Comparison of ENCODE assay signal across 16 cellular contexts in the genomic region with DNA sequence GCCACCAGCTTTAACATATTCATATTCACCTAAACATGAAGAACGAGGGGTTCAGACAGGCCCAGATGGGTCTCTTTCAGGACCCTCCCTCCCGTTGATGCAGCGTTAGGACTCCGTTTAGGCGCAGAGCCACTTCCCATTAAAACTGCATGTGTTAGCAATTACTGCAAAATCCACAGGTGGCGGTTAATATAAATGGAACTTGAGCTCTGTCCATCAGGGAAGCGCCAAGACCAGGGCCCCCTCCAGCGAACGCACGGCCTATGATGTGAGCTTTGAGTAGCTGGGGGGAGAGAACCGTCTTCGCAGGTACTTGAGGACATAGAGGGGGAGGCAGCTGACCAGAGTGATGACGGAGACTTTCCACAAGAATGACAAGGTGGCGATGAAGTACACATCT. TPM values are rescaled to one million over a fixed set of nuclear protein-coding genes. Genes with fewer than 3 reads are reported as not detected.
DNase-seq lines count a peak whose midpoint lies in the region; ATAC-seq, FAIRE-seq and TF ChIP-seq lines count a peak whose summit lies in the region.
"Had no signal": no experiment of that assay in that cellular context is flagged by ENCODE, and none has a peak within 500 bp of the region (broad histone marks: within the 10 kb centered on the region; RNA-seq: fewer than 3 reads in every experiment).

No MANE protein-coding gene starts in this region.

- no peaks in the 10 kb centered on the region for H3K79me1 ChIP-seq in trophoblast cell (ENCODE audit: low read length)

- no peak for DNase-seq in endothelial cell of umbilical vein (ENCODE audit: low read depth, low spot score)
- no peak for DNase-seq in trophoblast cell
- DNase-seq in stimulated activated naive B cell treated with anti-CD40 and anti-IgM and Interleukin-4, amounts not matched to agents 10 μg/mL and 1 μg/mL and 100 μg/mL, for 72 hours: no peak
- DNase-seq in NCI-H69 (lab: John Stamatoyannopoulos, UW): no peak
- DNase-seq: BE2C; CD8-positive, alpha-beta T cell; COR-L47; DND-41; GDM1; H7 had no signal

- peak overlapping the region; percentile 51; the same call in 1 of the 2 replicates for H3K4me2 ChIP-seq in BLaER1
- H3K4me2 ChIP-seq in endothelial cell of umbilical vein (ENCODE audit: insufficient read depth, low read length): no peak overlapping the region
- H3K4me2 ChIP-seq in trophoblast cell (ENCODE audit: low read length): no peak overlapping the region
- H3K4me2 ChIP-seq: A549, GM23338 had no signal

- no peak overlapping the region for H2BK5ac ChIP-seq in trophoblast cell (ENCODE audit: low read depth, low read length, poor library complexity)

- H3K27me3 ChIP-seq in BLaER1: no peaks in the 10 kb centered on the region
- no peaks in the 10 kb centered on the region for H3K27me3 ChIP-seq in endothelial cell of umbilical vein (ENCODE audit: control insufficient read depth in 2 of 2, insufficient read depth in 2 of 2, low read length in 2 of 2)
- H3K27me3 ChIP-seq in trophoblast cell (ENCODE audit: insufficient read depth, low read length): no peaks in the 10 kb centered on the region

- H4K8ac ChIP-seq in trophoblast cell (ENCODE audit: low read depth, low read length): no peak overlapping the region

- H3K9me1 ChIP-seq in endothelial cell of umbilical vein (replicated peaks; ENCODE audit: control insufficient read depth, extremely low read depth, insufficient read depth, low read length): no peaks in the 10 kb centered on the region

- H3K4ac ChIP-seq in trophoblast cell (ENCODE audit: low read depth, low read length): no peak overlapping the region

- peaks cover 52% of the 10 kb centered on the region for H3K4me1 ChIP-seq in BLaER1
- no peaks in the 10 kb centered on the region for H3K4me1 ChIP-seq in HEK293 (ENCODE audit: control insufficient read depth, insufficient read depth, low read length)
- H3K4me1 ChIP-seq in endothelial cell of umbilical vein (ENCODE audit: control insufficient read depth, extremely low read depth, insufficient read depth, low read length): peaks cover 23% of the 10 kb centered on the region
- H3K4me1 ChIP-seq in trophoblast cell (ENCODE audit: control insufficient read depth in 1 of 2, insufficient read depth in 2 of 2, low read length in 2 of 2): peaks cover 2 to 5% of the 10 kb centered on the region in 2 experiments
- H3K4me1 ChIP-seq: A549, BE2C had no signal

- H3K79me2 ChIP-seq in endothelial cell of umbilical vein (ENCODE audit: control insufficient read depth, insufficient read depth, low read length) (no peaks in the 10 kb centered on the region), trophoblast cell (ENCODE audit: control insufficient read depth, insufficient read depth, low read length, poor library complexity) (no peaks in the 10 kb centered on the region)

- TF ChIP-seq CTCF in HEK293 (tag by site-specific recombination; IDR thresholded peaks at IDR 0.05) (no peak), endothelial cell of umbilical vein (IDR thresholded peaks at IDR 0.05; ENCODE audit: extremely low read depth in 1 of 2, insufficient read depth in 1 of 2, low read depth in 1 of 2, low read length in 2 of 2) (no peak)

- dilution Hi-C loops in endothelial cell of umbilical vein (cut with MboI; ENCODE audit: extremely low pct_ligation_motif_present, low sequenced_read_pairs): no loop called here

- BruUV-seq in endothelial cell of umbilical vein (replicated peaks; lab: Mats Ljungman, UMichigan): no TSS peak

- TF ChIP-seq POLR2A in endothelial cell of umbilical vein (IDR thresholded peaks at IDR 0.05; ENCODE audit: low read depth, low read length): no peak

- H3K36me3 ChIP-seq in BLaER1 (peaks cover 30% of the 10 kb centered on the region), HEK293 (ENCODE audit: control insufficient read depth in 2 of 2, insufficient read depth in 1 of 2, low read length in 2 of 2) (peaks cover 0 to 39% of the 10 kb centered on the region in 2 experiments; a peak in 2 of 3 replicates), endothelial cell of umbilical vein (ENCODE audit: control insufficient read depth in 2 of 2, extremely low read depth in 1 of 2, insufficient read depth in 2 of 2, low read length in 2 of 2) (peaks cover 0 to 4% of the 10 kb centered on the region in 2 experiments), trophoblast cell (ENCODE audit: control insufficient read depth in 1 of 2, insufficient read depth in 2 of 2, low read length in 2 of 2) (no peaks in the 10 kb centered on the region)
- H3K36me3 ChIP-seq: BE2C had no signal

- H3K9me3 Mint-ChIP-seq in stimulated activated naive B cell treated with anti-CD40 and anti-IgM and Interleukin-4, amounts not matched to agents 10 μg/mL and 1 μg/mL and 100 μg/mL, for 72 hours: no peaks in the 10 kb centered on the region
- H3K9me3 Mint-ChIP-seq: CD8-positive, alpha-beta T cell; GM23338 had no signal

- no peak overlapping the region for H3K18ac ChIP-seq in trophoblast cell (ENCODE audit: low read length)

- H3K4me3 ChIP-seq in BLaER1 (no peak overlapping the region), HEK293 (ENCODE audit: low read depth, low read length) (no peak overlapping the region), endothelial cell of umbilical vein (replicated peaks in 1 of 3; ENCODE audit: insufficient read depth in 1 of 3, low read depth in 1 of 3, low read length in 3 of 3) (no peak overlapping the region), trophoblast cell (ENCODE audit: low read depth, low read length) (no peak overlapping the region)
- H3K4me3 ChIP-seq: A549, GM23338 had no signal

- no peak for FAIRE-seq in endothelial cell of umbilical vein (lab: Jason Lieb, UNC)
- FAIRE-seq: A549, GM12892 had no signal

- no peak for ATAC-seq in stimulated activated naive B cell treated with anti-CD40 and anti-IgM and Interleukin-4, amounts not matched to agents 10 μg/mL and 1 μg/mL and 100 μg/mL, for 72 hours (replicated peaks)
- ATAC-seq: A549; CD8-positive, alpha-beta T cell; GM23338 had no signal

- H3K27me3 Mint-ChIP-seq in stimulated activated naive B cell treated with anti-CD40 and anti-IgM and Interleukin-4, amounts not matched to agents 10 μg/mL and 1 μg/mL and 100 μg/mL, for 72 hours: peaks cover 24 to 65% of the 10 kb centered on the region in 2 donors

- H3K4me3 Mint-ChIP-seq in stimulated activated naive B cell treated with anti-CD40 and anti-IgM and Interleukin-4, amounts not matched to agents 10 μg/mL and 1 μg/mL and 100 μg/mL, for 72 hours: no peak overlapping the region
- H3K4me3 Mint-ChIP-seq: CD14-positive monocyte; CD8-positive, alpha-beta T cell; GM23338 had no signal

- H3K36me3 Mint-ChIP-seq in stimulated activated naive B cell treated with anti-CD40 and anti-IgM and Interleukin-4, amounts not matched to agents 10 μg/mL and 1 μg/mL and 100 μg/mL, for 72 hours: no peaks in the 10 kb centered on the region
- H3K36me3 Mint-ChIP-seq: CD14-positive monocyte; CD8-positive, alpha-beta T cell had no signal

- POLR2A ChIA-PET in HEK293 (lab: Yijun Ruan, JAX): no interaction called here
- POLR2A ChIA-PET in endothelial cell of umbilical vein (lab: Charles Lee): no interaction called here

- H3K4me1 Mint-ChIP-seq in stimulated activated naive B cell treated with anti-CD40 and anti-IgM and Interleukin-4, amounts not matched to agents 10 μg/mL and 1 μg/mL and 100 μg/mL, for 72 hours: peaks cover 3 to 4% of the 10 kb centered on the region in 2 donors

- H2AK5ac ChIP-seq in trophoblast cell (ENCODE audit: low read length): no peak overlapping the region

- H3K14ac ChIP-seq in trophoblast cell (ENCODE audit: low read length): no peak overlapping the region

- no peaks in the 10 kb centered on the region for H3K9me3 ChIP-seq in BLaER1
- H3K9me3 ChIP-seq in HEK293 (ENCODE audit: control insufficient read depth, insufficient read depth, low read depth, low read length): no peaks in the 10 kb centered on the region
- H3K9me3 ChIP-seq in endothelial cell of umbilical vein (replicated peaks; ENCODE audit: control insufficient read depth, insufficient read depth, low read length): no peaks in the 10 kb centered on the region
- H3K9me3 ChIP-seq in trophoblast cell (ENCODE audit: insufficient read depth, low read depth, low read length): peaks cover 2% of the 10 kb centered on the region
- H3K9me3 ChIP-seq: A549, BE2C had no signal

- no peak overlapping the region for H3K9ac ChIP-seq in BLaER1
- no peak overlapping the region for H3K9ac ChIP-seq in endothelial cell of umbilical vein (replicated peaks; ENCODE audit: extremely low read depth, insufficient read depth, low read length)
- H3K9ac ChIP-seq in trophoblast cell (ENCODE audit: low read length): peak overlapping the region; percentile 18

- no peak overlapping the region for H2BK120ac ChIP-seq in trophoblast cell (ENCODE audit: insufficient read depth, low read length, poor library complexity)

- H4K12ac ChIP-seq in trophoblast cell (ENCODE audit: low read depth, low read length): no peak overlapping the region

- CTCF ChIA-PET in HEK293 (lab: Yijun Ruan, JAX): interaction anchor here (0.6 to 1.1 kb wide), 3 partner anchors 527 to 642 kb away, joined by 3 to 6 read pairs (median 3); no protein-coding TSS in a partner anchor
- CTCF ChIA-PET in endothelial cell of umbilical vein (lab: Charles Lee): interaction anchor here (0.8 to 2.4 kb wide), 8 partner anchors 11 to 613 kb away, joined by 3 to 14 read pairs (median 4); no protein-coding TSS in a partner anchor

- H2BK12ac ChIP-seq in trophoblast cell (ENCODE audit: low read length): no peak overlapping the region

- H2AFZ ChIP-seq in endothelial cell of umbilical vein (ENCODE audit: low read depth, low read length) (no peak overlapping the region), trophoblast cell (ENCODE audit: insufficient read depth, low read length, poor library complexity) (no peak overlapping the region)
- H2AFZ ChIP-seq: GM23338 had no signal

- intact Hi-C loops in endothelial cell of umbilical vein (cut with micrococcal nuclease): loop anchor here (1.0 kb wide), 2 partner anchors 23 to 227 kb away; no protein-coding TSS in a partner anchor

- WGBS in trophoblast cell (ENCODE audit: extremely low coverage, insufficient coverage, insufficient read length): no CpG with 5 or more reads among the region's 14 CpGs

- no peak overlapping the region for H3K27ac Mint-ChIP-seq in stimulated activated naive B cell treated with anti-CD40 and anti-IgM and Interleukin-4, amounts not matched to agents 10 μg/mL and 1 μg/mL and 100 μg/mL, for 72 hours
- H3K27ac Mint-ChIP-seq: CD8-positive, alpha-beta T cell; GM23338 had no signal

- no peak overlapping the region for H3K23ac ChIP-seq in trophoblast cell (ENCODE audit: low read length)

- H4K91ac ChIP-seq in trophoblast cell (ENCODE audit: low read depth, low read length): no peak overlapping the region

- H4K20me1 ChIP-seq in BLaER1: no peaks in the 10 kb centered on the region
- H4K20me1 ChIP-seq in endothelial cell of umbilical vein (replicated peaks; ENCODE audit: control insufficient read depth, extremely low read depth, insufficient read depth, low read length): no peaks in the 10 kb centered on the region

- H3K27ac ChIP-seq in BLaER1 (no peak overlapping the region), HEK293 (ENCODE audit: extremely low read depth, low read depth, low read length) (no peak overlapping the region), endothelial cell of umbilical vein (ENCODE audit: insufficient read depth, low read depth, low read length) (peak overlapping the region; percentile 77), trophoblast cell (ENCODE audit: low read depth, low read length) (no peak overlapping the region)
- H3K27ac ChIP-seq: A549 had no signal

RNA-seq across cellular contexts. Expression of a gene that starts 58.4 kb away (rescaled TPM):
- total RNA-seq in endothelial cell of umbilical vein: 12.9 and 13.0 TPM in 2 replicates
- 2.0 and 3.1 TPM in 2 replicates for polyA plus RNA-seq in endothelial cell of umbilical vein
- 3.6 and 3.7 TPM in 2 replicates for polyA plus RNA-seq in endothelial cell of umbilical vein (2011; cell fraction: cytosol; rRNA removed)
- 8.8 and 9.8 TPM in 2 replicates for polyA plus RNA-seq in endothelial cell of umbilical vein (2011; cell fraction: nucleus; rRNA removed)
- polyA plus RNA-seq in endothelial cell of umbilical vein (2012): 5.0 and 6.5 TPM in 2 replicates
- 4.4 and 8.0 TPM in 2 replicates for polyA minus RNA-seq in endothelial cell of umbilical vein
- polyA minus RNA-seq in endothelial cell of umbilical vein (2011; cell fraction: cytosol; rRNA and poly(A)+ RNA removed): not detected
- polyA minus RNA-seq in endothelial cell of umbilical vein (2011; cell fraction: nucleus; rRNA and poly(A)+ RNA removed): 16.8 and 24.5 TPM in 2 replicates
- polyA plus RNA-seq in trophoblast cell (2013): 6.7 and 7.6 TPM in 2 replicates
